8 cellular contexts compared by ENCODE assay signal in the genomic region with DNA sequence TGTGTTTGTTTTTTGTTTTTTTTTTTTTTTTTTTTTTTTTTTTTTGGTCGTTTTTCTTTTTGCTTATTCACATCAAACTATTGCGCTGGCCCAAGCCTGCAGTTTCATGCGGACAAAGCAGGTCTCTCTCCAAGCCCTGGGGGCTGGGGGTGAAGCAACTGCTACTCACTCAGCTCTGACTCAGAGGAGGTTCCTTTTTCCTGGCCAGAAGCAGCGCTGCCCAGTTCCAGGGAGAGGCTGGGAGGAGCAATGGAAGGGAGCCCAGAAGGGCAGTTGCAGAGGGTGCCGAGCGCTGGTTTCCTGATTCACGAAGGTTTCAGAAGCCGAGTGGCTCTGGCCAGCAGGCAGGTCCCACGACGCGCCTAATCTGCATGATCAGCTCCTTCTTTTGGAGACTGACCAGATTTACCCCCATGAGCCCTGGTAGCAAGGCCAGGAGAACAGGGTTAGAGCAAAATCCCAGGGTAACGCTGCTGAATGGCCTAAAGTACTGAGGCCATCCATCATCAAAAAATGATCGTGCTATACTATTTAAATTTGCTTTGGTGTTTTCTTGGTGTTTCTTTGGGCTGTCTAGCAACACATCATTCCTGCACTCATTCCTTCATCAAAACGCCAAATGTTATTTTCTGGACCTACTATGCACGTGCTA.
DNase-seq lines count a peak whose midpoint lies in the region; ATAC-seq, FAIRE-seq and TF ChIP-seq lines count a peak whose summit lies in the region.

No MANE protein-coding gene starts in this region.

- in situ Hi-C loops in transverse colon (cut with MboI; ENCODE audit: low pct_ligation_motif_present in 1 of 4, low pct_unique_long_range_greater_than_20kb in 1 of 4, low sequenced_read_pairs in 3 of 4) = no loop called here

- H3K9me3 ChIP-seq in left lung (peaks cover 0 to 6% of the 10 kb centered on the region in 2 donors), transverse colon (no peaks in the 10 kb centered on the region)

- no peak for TF ChIP-seq POLR2A in transverse colon (IDR thresholded peaks at IDR 0.05)

- H3K4me1 ChIP-seq in left lung = no peaks in the 10 kb centered on the region
- peaks cover 0 to 26% (median 20%) of the 10 kb centered on the region in 4 donors for H3K4me1 ChIP-seq in transverse colon

- ATAC-seq in left lung = peak; percentile 93

- H3K36me3 ChIP-seq in left lung (no peaks in the 10 kb centered on the region), transverse colon (no peaks in the 10 kb centered on the region)

- H3K4me3 ChIP-seq in LNCaP clone FGC (ENCODE audit: low read depth, low read length) = no peak overlapping the region
- no peak overlapping the region for H3K4me3 ChIP-seq in choroid plexus epithelial cell (ENCODE audit: low read depth, low read length)
- no peak overlapping the region for H3K4me3 ChIP-seq in left lung
- H3K4me3 ChIP-seq in transverse colon = peak overlapping the region in 1 of 4 donors; percentile 38

- H3K27me3 ChIP-seq in left lung (no peaks in the 10 kb centered on the region), transverse colon (no peaks in the 10 kb centered on the region)

- FAIRE-seq in D721Med (lab: Jason Lieb, UNC) = no peak

- peak; percentile 23 for DNase-seq in LNCaP clone FGC (ENCODE audit: low read depth)
- peak; percentile 95 for DNase-seq in choroid plexus epithelial cell (ENCODE audit: low read depth)
- peak in 1 of 2 donors; percentile 69 for DNase-seq in left lung
- peak; percentile 79 for DNase-seq in transverse colon
- DNase-seq in CD1c-positive myeloid dendritic cell (ENCODE audit: extremely low spot score) = no peak
- no peak for DNase-seq in NCI-H187 (lab: John Stamatoyannopoulos, UW)
- no peak for DNase-seq in activated CD4-positive, CD25-positive, alpha-beta regulatory T cell treated with anti-CD3 and anti-CD28 coated beads, Interleukin-2, amount 50 U/mL, for 72 hours
- no peak for DNase-seq in D721Med (ENCODE audit: insufficient read length, low spot score)

- TF ChIP-seq EP300 in transverse colon (IDR thresholded peaks at IDR 0.05; ENCODE audit: low read depth) = no peak

- WGBS in transverse colon (ENCODE audit: low coverage in 1 of 2), 2 donors = 45 to 60% methylated on average over 4 to 10 of the region's 15 CpGs

- H3K27ac ChIP-seq in left lung (no peak overlapping the region), transverse colon (peak overlapping the region; percentile 83 to 89 (median 88))

- TF ChIP-seq CTCF in LNCaP clone FGC (IDR thresholded peaks at IDR 0.05; ENCODE audit: control insufficient read depth, extremely low read depth, insufficient read depth) (no peak), choroid plexus epithelial cell (conservative IDR thresholded peaks at IDR 0.05; ENCODE audit: low read depth, low read length) (no peak), left lung (IDR thresholded peaks at IDR 0.05) (no peak), transverse colon (IDR thresholded peaks at IDR 0.05) (no peak), D721Med (IDR thresholded peaks at IDR 0.05; ENCODE audit: insufficient read depth, missing control alignments) (no peak)

- intact Hi-C loops in left lung (cut with DNase I) = no loop called here
- intact Hi-C loops in transverse colon (cut with DNase I; ENCODE audit: low total_unique reads) = no loop called here

Comparison
In these comparisons a context has a peak if more than half of its experiments do, and no peak if none do; other contexts are left out.
1. DNase-seq: peak in LNCaP clone FGC (single experiment), choroid plexus epithelial cell (single experiment) and transverse colon (single experiment); none in CD1c-positive myeloid dendritic cell (single experiment), NCI-H187 (0 of 2), activated CD4-positive, CD25-positive, alpha-beta regulatory T cell treated with anti-CD3 and anti-CD28 coated beads, Interleukin-2, amount 50 U/mL, for 72 hours (single experiment) and D721Med (single experiment).
2. H3K27ac ChIP-seq: peak in transverse colon (4 of 4); none in left lung (0 of 2).